Comparison of ENCODE assay signal across 18 cellular contexts in the genomic region with DNA sequence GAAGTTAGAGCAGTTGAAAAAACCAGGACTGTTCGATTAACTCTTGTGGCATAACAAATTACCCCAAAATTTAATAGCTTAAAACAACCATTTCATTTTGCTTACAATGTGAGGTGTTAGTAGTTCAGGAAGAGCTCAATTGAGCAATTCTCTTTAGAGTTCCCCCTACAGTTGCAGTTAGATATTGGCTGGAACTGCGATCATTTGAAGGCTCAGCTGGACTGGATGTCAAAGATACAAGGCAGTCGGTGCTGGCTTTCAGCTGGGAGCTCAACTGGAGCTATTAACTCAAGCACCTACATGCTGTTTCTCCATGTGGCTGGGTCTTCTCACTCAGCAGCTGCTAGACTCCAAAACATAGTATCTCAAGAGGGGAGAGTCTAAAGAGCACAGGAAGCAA.
DNase-seq lines count a peak whose midpoint lies in the region; ATAC-seq, FAIRE-seq and TF ChIP-seq lines count a peak whose summit lies in the region.
"Had no signal": no experiment of that assay in that cellular context is flagged by ENCODE, and none has a peak within 500 bp of the region (broad histone marks: within the 10 kb centered on the region; RNA-seq: fewer than 3 reads in every experiment).

No MANE protein-coding gene starts in this region.

- POLR2A ChIA-PET in OCI-LY7 (lab: Charles Lee): interaction anchor here (0.5 to 1.3 kb wide), 5 partner anchors 12 to 123 kb away, joined by 3 to 6 read pairs (median 4); no protein-coding TSS in a partner anchor
- POLR2A ChIA-PET in HepG2 (lab: Yijun Ruan, JAX): interaction anchor here (0.8 to 1.4 kb wide), 10 partner anchors 10 to 123 kb away, joined by 3 to 6 read pairs (median 4); no protein-coding TSS in a partner anchor

- TF ChIP-seq EP300 in HepG2 (IDR thresholded peaks at IDR 0.05; ENCODE audit: low read depth in 2 of 2, low read length in 2 of 2) (no peak), HepG2 (CRISPR knock-in tag; IDR thresholded peaks at IDR 0.05; ENCODE audit: borderline replicate concordance) (no peak)

- 0 out of 2 replicates have a peak, but pooled peaks have one; percentile 19 for TF ChIP-seq CTCF in OCI-LY7 (conservative IDR thresholded peaks at IDR 0.05; ENCODE audit: low read length)
- TF ChIP-seq CTCF in HepG2 (CRISPR knock-in tag; IDR thresholded peaks at IDR 0.05): peak; percentile 49

- H3K36me3 ChIP-seq in OCI-LY7 (ENCODE audit: insufficient read depth, low read length) (no peaks in the 10 kb centered on the region), HepG2 (replicated peaks in 1 of 2; ENCODE audit: control insufficient read depth in 1 of 2, insufficient read depth in 2 of 2, low read length in 2 of 2) (no peaks in the 10 kb centered on the region)
- H3K36me3 ChIP-seq: SJSA1 had no signal

- intact Hi-C loops in OCI-LY7 (cut with micrococcal nuclease; ENCODE audit: unreplicated experiment) (no loop called here), HepG2 (cut with micrococcal nuclease; ENCODE audit: unreplicated experiment) (loop anchor here (5.0 kb wide), 1 partner anchor 36 kb away; no protein-coding TSS in a partner anchor)

- H3K4me1 ChIP-seq in OCI-LY7 (ENCODE audit: insufficient read depth, low read length, poor library complexity, severe bottlenecking) (no peaks in the 10 kb centered on the region), HepG2 (ENCODE audit: insufficient read depth, low read length) (peaks cover 42% of the 10 kb centered on the region)
- H3K4me1 ChIP-seq: SJSA1 had no signal

- CTCF ChIA-PET in OCI-LY7 (lab: Charles Lee; ENCODE audit: unreplicated experiment): no interaction called here
- CTCF ChIA-PET in HepG2 (lab: Yijun Ruan, JAX; ENCODE audit: low intra/inter-chr PET ratio, low total read pairs): no interaction called here

- in situ Hi-C loops in HepG2 (cut with HindIII; ENCODE audit: extremely low pct_ligation_motif_present, low pct_unique_long_range_greater_than_20kb): no loop called here

- no TSS peak for BruUV-seq in OCI-LY7 (replicated peaks; lab: Mats Ljungman, UMichigan)
- BruUV-seq in HepG2 (replicated peaks; lab: Mats Ljungman, UMichigan): no TSS peak

- DNase-seq in NCI-H1092 (lab: John Stamatoyannopoulos, UW): peak; percentile 5
- DNase-seq in NCI-H1092 treated with DMSO at 0.1 percent for 48 hours (lab: John Stamatoyannopoulos, UW): no peak
- DNase-seq in OCI-LY7 (ENCODE audit: low spot score): no peak
- DNase-seq in HepG2 (ENCODE audit: low spot score): peak; percentile 60
- DNase-seq in stimulated activated CD4-positive, alpha-beta T cell treated with anti-CD3 and anti-CD28 coated beads, Interleukin-15, amount 100 ng/mL, for 24 hours: no peak
- DNase-seq: activated CD4-positive, alpha-beta T cell treated with anti-CD3 and anti-CD28 coated beads, Interleukin-2, amount 50 U/mL, for 1 hour; activated T-cell treated with anti-CD3 and anti-CD28 coated beads for 4 hours; CD4-positive, alpha-beta T cell; effector CD8-positive, alpha-beta T cell; left cardiac atrium; NK-92 treated with Interleukin-12 subunit alpha and Interleukin-12 subunit beta, amount 100 ng/mL, for 24 hours; stimulated activated naive CD8-positive, alpha-beta T cell treated with anti-CD3 and anti-CD28 coated beads, Interleukin-15, Interleukin-2, amounts not matched to agents 100 U/mL and 50 U/mL, for 24 hours had no signal

- H3K79me2 ChIP-seq in OCI-LY7 (ENCODE audit: insufficient read depth, low read depth, low read length) (no peaks in the 10 kb centered on the region), HepG2 (ENCODE audit: insufficient read depth, low read length) (no peaks in the 10 kb centered on the region)

- H3K27ac ChIP-seq in OCI-LY7 (ENCODE audit: low read depth, low read length, poor library complexity, severe bottlenecking) (no peak overlapping the region), HepG2 (ENCODE audit: extremely low read length, insufficient read depth, low read length) (peak overlapping the region; percentile 1)
- H3K27ac ChIP-seq: KMS-11, SJSA1 had no signal

- 52% methylated on average over 3 of the region's 3 CpGs for WGBS in HepG2 (ENCODE audit: low lambda C conversion rate)

- H3K9me2 ChIP-seq in OCI-LY7 (ENCODE audit: insufficient read depth, low read length): no peaks in the 10 kb centered on the region

- H3K4me3 ChIP-seq in OCI-LY7 (ENCODE audit: low read depth, low read length, poor library complexity, severe bottlenecking) (no peak overlapping the region), HepG2 (replicated peaks in 1 of 3; ENCODE audit: insufficient read depth in 1 of 3, low read depth in 2 of 3, low read length in 3 of 3) (no peak overlapping the region)
- H3K4me3 ChIP-seq: SJSA1 had no signal

- H3K9me3 ChIP-seq in OCI-LY7 (ENCODE audit: low read length) (no peaks in the 10 kb centered on the region), HepG2 (ENCODE audit: low read length) (no peaks in the 10 kb centered on the region)
- H3K9me3 ChIP-seq: SJSA1 had no signal

- H3K4me2 ChIP-seq in OCI-LY7 (ENCODE audit: low read length) (no peak overlapping the region), HepG2 (ENCODE audit: low read depth, low read length) (no peak overlapping the region)
- H3K4me2 ChIP-seq: KMS-11 had no signal

- H2AFZ ChIP-seq in OCI-LY7 (ENCODE audit: low read length): no peak overlapping the region
- H2AFZ ChIP-seq in HepG2 (ENCODE audit: low read length): no peak overlapping the region

- ATAC-seq in GM18511 (IDR thresholded peaks at IDR 0.05; ENCODE audit: unreplicated experiment) (peak; percentile 62), HepG2 (peak; percentile 93), GM18858 (IDR thresholded peaks at IDR 0.05; ENCODE audit: unreplicated experiment) (no peak), GM18909 (IDR thresholded peaks at IDR 0.05; ENCODE audit: poor library complexity, unreplicated experiment) (no peak)
- ATAC-seq: stimulated activated naive CD8-positive, alpha-beta T cell treated with anti-CD3 and anti-CD28 coated beads, Interleukin-15, Interleukin-2, amounts not matched to agents 100 U/mL and 50 U/mL, for 24 hours had no signal

- no peaks in the 10 kb centered on the region for H3K27me3 ChIP-seq in HepG2 (ENCODE audit: control insufficient read depth in 1 of 2, insufficient read depth in 2 of 2, low read length in 2 of 2)
- H3K27me3 ChIP-seq: SJSA1 had no signal

- no peaks in the 10 kb centered on the region for H4K20me1 ChIP-seq in OCI-LY7 (ENCODE audit: insufficient read depth, low read length)
- no peaks in the 10 kb centered on the region for H4K20me1 ChIP-seq in HepG2 (ENCODE audit: insufficient read depth, low read length)

- no peak for TF ChIP-seq POLR2A in HepG2 (IDR thresholded peaks at IDR 0.05; ENCODE audit: insufficient read depth in 1 of 2, low read depth in 2 of 2, low read length in 2 of 2)

- TF ChIP-seq RAD21 in HepG2 (CRISPR knock-in tag; IDR thresholded peaks at IDR 0.05): peak; percentile 39; the same call in 1 of the 2 replicates

- FAIRE-seq in HepG2 (lab: Jason Lieb, UNC): peak; percentile 74
- FAIRE-seq: bronchial epithelial cell had no signal

- H3K9ac ChIP-seq in HepG2 (ENCODE audit: insufficient read depth, low read depth, low read length): no peak overlapping the region
- H3K9ac ChIP-seq: KMS-11 had no signal

TF ChIP-seq in HepG2, 621 proteins besides CTCF, POLR2A, EP300 and RAD21 (continues in another document):
- TF ChIP-seq, protein P1, sequence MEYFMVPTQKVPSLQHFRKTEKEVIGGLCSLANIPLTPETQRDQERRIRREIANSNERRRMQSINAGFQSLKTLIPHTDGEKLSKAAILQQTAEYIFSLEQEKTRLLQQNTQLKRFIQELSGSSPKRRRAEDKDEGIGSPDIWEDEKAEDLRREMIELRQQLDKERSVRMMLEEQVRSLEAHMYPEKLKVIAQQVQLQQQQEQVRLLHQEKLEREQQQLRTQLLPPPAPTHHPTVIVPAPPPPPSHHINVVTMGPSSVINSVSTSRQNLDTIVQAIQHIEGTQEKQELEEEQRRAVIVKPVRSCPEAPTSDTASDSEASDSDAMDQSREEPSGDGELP (IDR thresholded peaks at IDR 0.05; ENCODE audit: borderline replicate concordance, low read depth): peak; percentile 57; the same call in 1 of the 2 replicates
- 0 out of 2 replicates have a peak, but pooled peaks have one; percentile 23 for TF ChIP-seq NCOA2 (CRISPR knock-in tag; IDR thresholded peaks at IDR 0.05)
- TF ChIP-seq SAP130 (CRISPR knock-in tag; IDR thresholded peaks at IDR 0.05; ENCODE audit: low read depth): peak; percentile 28; the same call in 1 of the 2 replicates
- TF ChIP-seq ZNF879 (CRISPR knock-in tag; IDR thresholded peaks at IDR 0.05): no peak
- TF ChIP-seq ZNF775 (CRISPR knock-in tag; IDR thresholded peaks at IDR 0.05; ENCODE audit: borderline replicate concordance): 0 out of 2 replicates have a peak, but pooled peaks have one; percentile 37
- TF ChIP-seq GATAD2A (CRISPR knock-in tag; IDR thresholded peaks at IDR 0.05): peak; percentile 34; the same call in 1 of the 2 replicates
- TF ChIP-seq ZSCAN12 (CRISPR knock-in tag; IDR thresholded peaks at IDR 0.05): no peak
- TF ChIP-seq, protein P2, sequence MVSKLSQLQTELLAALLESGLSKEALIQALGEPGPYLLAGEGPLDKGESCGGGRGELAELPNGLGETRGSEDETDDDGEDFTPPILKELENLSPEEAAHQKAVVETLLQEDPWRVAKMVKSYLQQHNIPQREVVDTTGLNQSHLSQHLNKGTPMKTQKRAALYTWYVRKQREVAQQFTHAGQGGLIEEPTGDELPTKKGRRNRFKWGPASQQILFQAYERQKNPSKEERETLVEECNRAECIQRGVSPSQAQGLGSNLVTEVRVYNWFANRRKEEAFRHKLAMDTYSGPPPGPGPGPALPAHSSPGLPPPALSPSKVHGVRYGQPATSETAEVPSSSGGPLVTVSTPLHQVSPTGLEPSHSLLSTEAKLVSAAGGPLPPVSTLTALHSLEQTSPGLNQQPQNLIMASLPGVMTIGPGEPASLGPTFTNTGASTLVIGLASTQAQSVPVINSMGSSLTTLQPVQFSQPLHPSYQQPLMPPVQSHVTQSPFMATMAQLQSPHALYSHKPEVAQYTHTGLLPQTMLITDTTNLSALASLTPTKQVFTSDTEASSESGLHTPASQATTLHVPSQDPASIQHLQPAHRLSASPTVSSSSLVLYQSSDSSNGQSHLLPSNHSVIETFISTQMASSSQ (IDR thresholded peaks at IDR 0.05; ENCODE audit: low read depth): no peak
- TF ChIP-seq, protein P2 (CRISPR knock-in tag; IDR thresholded peaks at IDR 0.05; ENCODE audit: borderline replicate concordance): no peak

Comparison
In these comparisons a context has a peak if more than half of its experiments do, and no peak if none do; other contexts are left out.
1. DNase-seq: peak in NCI-H1092 (single experiment) and HepG2 (single experiment); none in NCI-H1092 treated with DMSO at 0.1 percent for 48 hours (single experiment), OCI-LY7 (single experiment) and stimulated activated CD4-positive, alpha-beta T cell treated with anti-CD3 and anti-CD28 coated beads, Interleukin-15, amount 100 ng/mL, for 24 hours (single experiment).
2. ATAC-seq: peak in GM18511 (single experiment) and HepG2 (single experiment); none in GM18858 (single experiment) and GM18909 (single experiment).